17 cellular contexts compared by ENCODE assay signal in genomic region chr5:61496406-61497307, GRCh38.
DNase-seq lines count a peak whose midpoint lies in the region; ATAC-seq and TF ChIP-seq lines count a peak whose summit lies in the region.
"Had no signal": no experiment of that assay in that cellular context is flagged by ENCODE, and none has a peak within 500 bp of the region (broad histone marks: within the 10 kb centered on the region; RNA-seq: fewer than 3 reads in every experiment).

No MANE protein-coding gene starts in this region.

- in situ Hi-C loops in brain microvascular endothelial cell (cut with HindIII; ENCODE audit: low pct_ligation_motif_present, low sequenced_read_pairs): no loop called here

- TF ChIP-seq RAD21 in SK-N-SH (IDR thresholded peaks at IDR 0.05; ENCODE audit: low read length): peak; percentile 32

- ATAC-seq in Right ventricle myocardium inferior: peak; percentile 42
- peak; percentile 54 for ATAC-seq in left ventricle myocardium superior
- ATAC-seq in aorta (ENCODE audit: low FRiP score): peak; percentile 63
- ATAC-seq in natural killer cell treated with Interleukin-12 subunit alpha and Interleukin-12 subunit beta and Interleukin-15 and Interleukin-18, amount 100 ng/mL, for 72 hours: no peak
- ATAC-seq: activated CD8-positive, alpha-beta T cell treated with anti-CD3 and anti-CD28 coated beads, Interleukin-2, amount 10 ng/mL, durations not matched to agents 7 days and 5 days; GM12878; HCT116; upper lobe of right lung had no signal

- H3K4me3 ChIP-seq in right atrium auricular region (no peak overlapping the region), SK-N-SH (ENCODE audit: low read depth in 2 of 2, low read length in 1 of 2) (no peak overlapping the region; a peak in 1 of 4 replicates), aorta (ENCODE audit: low read length in 2 of 2) (no peak overlapping the region), brain microvascular endothelial cell (ENCODE audit: low read depth, low read length) (no peak overlapping the region), suprapubic skin (no peak overlapping the region)
- H3K4me3 ChIP-seq: esophagus squamous epithelium, GM12878, upper lobe of right lung had no signal

- no peak for TF ChIP-seq POLR2A in suprapubic skin (IDR thresholded peaks at IDR 0.05)

- H3K79me2 ChIP-seq in SK-N-SH (ENCODE audit: insufficient read depth): peaks cover 8% of the 10 kb centered on the region; the same call in 1 of the 2 replicates

- 73% methylated on average over 7 of the region's 7 CpGs for WGBS in SK-N-SH (ENCODE audit: low lambda C conversion rate)
- 49 to 51% methylated on average over 7 of the region's 7 CpGs for WGBS in aorta, 2 donors
- 59% methylated on average over 7 of the region's 7 CpGs for WGBS in suprapubic skin

- intact Hi-C loops in Right ventricle myocardium inferior (cut with DNase I) (no loop called here), left ventricle myocardium superior (cut with micrococcal nuclease) (no loop called here), aorta (cut with DNase I) (no loop called here)

- H3K4me3 Mint-ChIP-seq in natural killer cell treated with Interleukin-12 subunit alpha and Interleukin-12 subunit beta and Interleukin-15 and Interleukin-18, amount 100 ng/mL, for 72 hours: no peak overlapping the region
- H3K4me3 Mint-ChIP-seq: activated CD8-positive, alpha-beta T cell treated with anti-CD3 and anti-CD28 coated beads, Interleukin-2, amount 10 ng/mL, durations not matched to agents 7 days and 5 days; nephron had no signal

- H3K9ac ChIP-seq in SK-N-SH: no peak overlapping the region

- 0 out of 2 replicates have a peak, but pooled peaks cover 3% of the 10 kb centered on the region for H4K20me1 ChIP-seq in SK-N-SH (ENCODE audit: insufficient read depth)

- H3K4me1 Mint-ChIP-seq in natural killer cell treated with Interleukin-12 subunit alpha and Interleukin-12 subunit beta and Interleukin-15 and Interleukin-18, amount 100 ng/mL, for 72 hours (ENCODE audit: low read depth in 2 of 2): peaks cover 0 to 4% of the 10 kb centered on the region in 2 donors

- H3K9me3 Mint-ChIP-seq in natural killer cell treated with Interleukin-12 subunit alpha and Interleukin-12 subunit beta and Interleukin-15 and Interleukin-18, amount 100 ng/mL, for 72 hours: no peaks in the 10 kb centered on the region
- H3K9me3 Mint-ChIP-seq: nephron had no signal

- no peak overlapping the region for H3K4me2 ChIP-seq in SK-N-SH

- H3F3A ChIP-seq in SK-N-SH (replicated peaks; ENCODE audit: insufficient read depth): no peaks in the 10 kb centered on the region

- H3K27ac Mint-ChIP-seq in natural killer cell treated with Interleukin-12 subunit alpha and Interleukin-12 subunit beta and Interleukin-15 and Interleukin-18, amount 100 ng/mL, for 72 hours: no peak overlapping the region
- H3K27ac Mint-ChIP-seq: activated CD8-positive, alpha-beta T cell treated with anti-CD3 and anti-CD28 coated beads, Interleukin-2, amount 10 ng/mL, durations not matched to agents 7 days and 5 days; nephron had no signal

- POLR2A ChIA-PET in SK-N-SH (lab: Yijun Ruan, JAX): interaction anchor here (0.5 kb wide), 1 partner anchor 103 kb away, joined by 3 read pairs; no protein-coding TSS in a partner anchor

- H3K36me3 ChIP-seq in right atrium auricular region (no peaks in the 10 kb centered on the region), SK-N-SH (replicated peaks in 1 of 2; ENCODE audit: control insufficient read depth in 1 of 2, insufficient read depth in 2 of 2, low read length in 1 of 2) (peaks cover 18 to 21% of the 10 kb centered on the region in 2 experiments), aorta (ENCODE audit: control insufficient read depth in 1 of 2, insufficient read depth in 2 of 2, low read length in 1 of 2) (peaks cover 0 to 3% of the 10 kb centered on the region in 2 donors), brain microvascular endothelial cell (replicated peaks) (peaks cover 4% of the 10 kb centered on the region), suprapubic skin (peaks cover 3% of the 10 kb centered on the region)

- no peak overlapping the region for H3K27ac ChIP-seq in right atrium auricular region
- H3K27ac ChIP-seq in SK-N-SH (ENCODE audit: low read depth in 2 of 2, low read length in 1 of 2): peak overlapping the region in 1 of 2 experiments; percentile 82; a peak in 2 of 4 replicates
- peak overlapping the region in 1 of 2 donors; percentile 11 for H3K27ac ChIP-seq in aorta (ENCODE audit: low read depth in 1 of 2, low read length in 2 of 2)
- H3K27ac ChIP-seq in brain microvascular endothelial cell: no peak overlapping the region
- H3K27ac ChIP-seq in suprapubic skin: no peak overlapping the region
- H3K27ac ChIP-seq: esophagus squamous epithelium, upper lobe of right lung had no signal

- DNase-seq in Right ventricle myocardium inferior (ENCODE audit: missing footprints) (no peak), right atrium auricular region (ENCODE audit: low spot score) (no peak), SK-N-SH (peak; percentile 37), left ventricle myocardium superior (no peak), aorta (no peak), brain microvascular endothelial cell (no peak), suprapubic skin (ENCODE audit: low spot score in 2 of 2) (no peak)
- DNase-seq in natural killer cell treated with Interleukin-12 subunit alpha and Interleukin-12 subunit beta and Interleukin-15 and Interleukin-18, amount 100 ng/mL, for 72 hours (ENCODE audit: low spot score): no peak
- DNase-seq: activated CD8-positive, alpha-beta T cell treated with anti-CD3 and anti-CD28 coated beads, Interleukin-2, amount 10 ng/mL, durations not matched to agents 7 days and 5 days; activated naive CD4-positive, alpha-beta T cell; DMS53; esophagus squamous epithelium; NCI-H187 treated with DMSO at 0.1 percent for 48 hours; upper lobe of right lung had no signal

- H3K27me3 Mint-ChIP-seq in natural killer cell treated with Interleukin-12 subunit alpha and Interleukin-12 subunit beta and Interleukin-15 and Interleukin-18, amount 100 ng/mL, for 72 hours: no peaks in the 10 kb centered on the region

- no peaks in the 10 kb centered on the region for H3K9me2 ChIP-seq in SK-N-SH

- CTCF ChIA-PET in SK-N-SH (lab: Yijun Ruan, JAX): interaction anchor here (1.2 kb wide), 1 partner anchor 10 kb away, joined by 3 read pairs; no protein-coding TSS in a partner anchor

- TF ChIP-seq CTCF in right atrium auricular region (IDR thresholded peaks at IDR 0.05) (no peak), SK-N-SH (IDR thresholded peaks at IDR 0.05) (no peak), brain microvascular endothelial cell (IDR thresholded peaks at IDR 0.05; ENCODE audit: low read depth, low read length, missing control alignments) (no peak), suprapubic skin (IDR thresholded peaks at IDR 0.05) (no peak)

- H3K36me3 Mint-ChIP-seq in natural killer cell treated with Interleukin-12 subunit alpha and Interleukin-12 subunit beta and Interleukin-15 and Interleukin-18, amount 100 ng/mL, for 72 hours: no peaks in the 10 kb centered on the region

- H3K27me3 ChIP-seq in right atrium auricular region: no peaks in the 10 kb centered on the region
- no peaks in the 10 kb centered on the region for H3K27me3 ChIP-seq in SK-N-SH (ENCODE audit: insufficient read depth)
- no peaks in the 10 kb centered on the region for H3K27me3 ChIP-seq in aorta (ENCODE audit: control insufficient read depth in 1 of 2, insufficient read depth in 2 of 2, low read length in 1 of 2)
- H3K27me3 ChIP-seq in brain microvascular endothelial cell (replicated peaks): no peaks in the 10 kb centered on the region
- H3K27me3 ChIP-seq in suprapubic skin: no peaks in the 10 kb centered on the region
- H3K27me3 ChIP-seq: esophagus squamous epithelium, upper lobe of right lung had no signal

- peak in 1 of 2 experiments; percentile 85; a peak in 2 of 4 replicates for TF ChIP-seq EP300 in SK-N-SH (IDR thresholded peaks at IDR 0.05; ENCODE audit: borderline replicate concordance in 1 of 2, low read depth in 1 of 2, low read length in 1 of 2)
- no peak for TF ChIP-seq EP300 in suprapubic skin (IDR thresholded peaks at IDR 0.05)

- H3K4me1 ChIP-seq in right atrium auricular region: no peaks in the 10 kb centered on the region
- peaks cover 0 to 19% of the 10 kb centered on the region in 2 experiments; a peak in 3 of 4 replicates for H3K4me1 ChIP-seq in SK-N-SH (ENCODE audit: control insufficient read depth in 1 of 2, insufficient read depth in 2 of 2, low read depth in 1 of 2, low read length in 1 of 2)
- H3K4me1 ChIP-seq in aorta (ENCODE audit: control insufficient read depth in 1 of 2, insufficient read depth in 2 of 2, low read length in 2 of 2): peaks cover 0 to 3% of the 10 kb centered on the region in 2 donors
- H3K4me1 ChIP-seq in suprapubic skin: peaks cover 5% of the 10 kb centered on the region
- H3K4me1 ChIP-seq: upper lobe of right lung had no signal

- no peak overlapping the region for H2AFZ ChIP-seq in SK-N-SH (ENCODE audit: low read depth)

- H3K9me3 ChIP-seq in right atrium auricular region (no peaks in the 10 kb centered on the region), SK-N-SH (no peaks in the 10 kb centered on the region), aorta (ENCODE audit: control insufficient read depth, low read length) (no peaks in the 10 kb centered on the region), suprapubic skin (no peaks in the 10 kb centered on the region)
- H3K9me3 ChIP-seq: esophagus squamous epithelium, upper lobe of right lung had no signal

TF ChIP-seq in SK-N-SH, 30 proteins besides CTCF, POLR2A, EP300 and RAD21 (continues in another document):
- TF ChIP-seq MXI1 (IDR thresholded peaks at IDR 0.05; ENCODE audit: low read depth, low read length) (peak; percentile 93), RCOR1 (IDR thresholded peaks at IDR 0.05; ENCODE audit: low read length) (peak; percentile 93), POLR2AphosphoS5 (IDR thresholded peaks at IDR 0.05; ENCODE audit: low read depth, low read length) (peak; percentile 47; the same call in 1 of the 2 replicates), TAF1 (IDR thresholded peaks at IDR 0.05; ENCODE audit: borderline replicate concordance, low read depth, low read length) (no peak), CHD2 (IDR thresholded peaks at IDR 0.05; ENCODE audit: low read length, partially characterized antibody) (peak; percentile 70)
- TF ChIP-seq, protein P1, sequence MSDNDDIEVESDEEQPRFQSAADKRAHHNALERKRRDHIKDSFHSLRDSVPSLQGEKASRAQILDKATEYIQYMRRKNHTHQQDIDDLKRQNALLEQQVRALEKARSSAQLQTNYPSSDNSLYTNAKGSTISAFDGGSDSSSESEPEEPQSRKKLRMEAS (IDR thresholded peaks at IDR 0.05; ENCODE audit: low read depth): no peak
- TF ChIP-seq, protein P2, sequence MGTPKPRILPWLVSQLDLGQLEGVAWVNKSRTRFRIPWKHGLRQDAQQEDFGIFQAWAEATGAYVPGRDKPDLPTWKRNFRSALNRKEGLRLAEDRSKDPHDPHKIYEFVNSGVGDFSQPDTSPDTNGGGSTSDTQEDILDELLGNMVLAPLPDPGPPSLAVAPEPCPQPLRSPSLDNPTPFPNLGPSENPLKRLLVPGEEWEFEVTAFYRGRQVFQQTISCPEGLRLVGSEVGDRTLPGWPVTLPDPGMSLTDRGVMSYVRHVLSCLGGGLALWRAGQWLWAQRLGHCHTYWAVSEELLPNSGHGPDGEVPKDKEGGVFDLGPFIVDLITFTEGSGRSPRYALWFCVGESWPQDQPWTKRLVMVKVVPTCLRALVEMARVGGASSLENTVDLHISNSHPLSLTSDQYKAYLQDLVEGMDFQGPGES (IDR thresholded peaks at IDR 0.05; ENCODE audit: low read depth, low read length): no peak

Comparison
In these comparisons a context has a peak if more than half of its experiments do, and no peak if none do; other contexts are left out.
1. ATAC-seq: peak in Right ventricle myocardium inferior (single experiment), left ventricle myocardium superior (single experiment) and aorta (single experiment); none in natural killer cell treated with Interleukin-12 subunit alpha and Interleukin-12 subunit beta and Interleukin-15 and Interleukin-18, amount 100 ng/mL, for 72 hours (0 of 2).